ENCODE assay signal across 18 cellular contexts in genomic region chr16:81655474-81656162, GRCh38.
DNase-seq lines count a peak whose midpoint lies in the region; ATAC-seq and TF ChIP-seq lines count a peak whose summit lies in the region.
"Had no signal": no experiment of that assay in that cellular context is flagged by ENCODE, and none has a peak within 500 bp of the region (broad histone marks: within the 10 kb centered on the region; RNA-seq: fewer than 3 reads in every experiment).

No MANE protein-coding gene starts in this region.

- intact Hi-C loops in activated naive CD4-positive, alpha-beta T cell treated with anti-CD3 and anti-CD28 coated beads for 36 hours (cut with micrococcal nuclease), result no loop called here
- intact Hi-C loops in psoas muscle (cut with DNase I), result no loop called here

- H3K27ac Mint-ChIP-seq in activated naive CD4-positive, alpha-beta T cell treated with anti-CD3 and anti-CD28 coated beads, Interleukin-2, amount 50 U/mL, for 72 hours, result peak overlapping the region; percentile 3 to 7
- no peak overlapping the region for H3K27ac Mint-ChIP-seq in activated naive CD4-positive, alpha-beta T cell treated with anti-CD3 and anti-CD28 coated beads for 36 hours
- H3K27ac Mint-ChIP-seq in WTC11 (peak overlapping the region; percentile 68), nephron (peak overlapping the region; percentile 56 to 64 (median 58)), type B pancreatic cell (peak overlapping the region; percentile 55)

- H3K4me1 ChIP-seq in psoas muscle, result no peaks in the 10 kb centered on the region
- H3K4me1 ChIP-seq: BE2C, right lobe of liver had no signal

- no peaks in the 10 kb centered on the region for H3K27me3 Mint-ChIP-seq in activated naive CD4-positive, alpha-beta T cell treated with anti-CD3 and anti-CD28 coated beads for 36 hours (ENCODE audit: low read depth)
- H3K27me3 Mint-ChIP-seq in WTC11 (ENCODE audit: low read depth) (no peaks in the 10 kb centered on the region), nephron (ENCODE audit: low read depth) (no peaks in the 10 kb centered on the region), type B pancreatic cell (no peaks in the 10 kb centered on the region)

- H3K4me1 Mint-ChIP-seq in activated naive CD4-positive, alpha-beta T cell treated with anti-CD3 and anti-CD28 coated beads for 36 hours (ENCODE audit: low read depth), result no peaks in the 10 kb centered on the region
- H3K4me1 Mint-ChIP-seq in WTC11 (peaks cover 46% of the 10 kb centered on the region), nephron (peaks cover 47% of the 10 kb centered on the region), type B pancreatic cell (ENCODE audit: unreplicated experiment) (peaks cover 39% of the 10 kb centered on the region)

- TF ChIP-seq CTCF in WTC11 (IDR thresholded peaks at IDR 0.05) (no peak), nephron (IDR thresholded peaks at IDR 0.05; ENCODE audit: unreplicated experiment in 3 of 3) (no peak), type B pancreatic cell (conservative IDR thresholded peaks at IDR 0.05) (no peak), psoas muscle (IDR thresholded peaks at IDR 0.05) (no peak)

- no peaks in the 10 kb centered on the region for H3K36me3 ChIP-seq in psoas muscle (ENCODE audit: insufficient read depth in 1 of 2, low read depth in 1 of 2)

- H3K36me3 Mint-ChIP-seq in activated naive CD4-positive, alpha-beta T cell treated with anti-CD3 and anti-CD28 coated beads, Interleukin-2, amount 50 U/mL, for 72 hours, result no peaks in the 10 kb centered on the region
- peaks cover 4% of the 10 kb centered on the region for H3K36me3 Mint-ChIP-seq in activated naive CD4-positive, alpha-beta T cell treated with anti-CD3 and anti-CD28 coated beads for 36 hours (ENCODE audit: low read depth)
- H3K36me3 Mint-ChIP-seq in WTC11 (peaks cover 16% of the 10 kb centered on the region), nephron (ENCODE audit: low read depth) (peaks cover 37% of the 10 kb centered on the region), type B pancreatic cell (peaks cover 18% of the 10 kb centered on the region)

- H3K9me3 Mint-ChIP-seq in activated naive CD4-positive, alpha-beta T cell treated with anti-CD3 and anti-CD28 coated beads, Interleukin-2, amount 50 U/mL, for 72 hours, result no peaks in the 10 kb centered on the region
- H3K9me3 Mint-ChIP-seq in activated naive CD4-positive, alpha-beta T cell treated with anti-CD3 and anti-CD28 coated beads for 36 hours, result no peaks in the 10 kb centered on the region
- H3K9me3 Mint-ChIP-seq in WTC11 (no peaks in the 10 kb centered on the region), nephron (no peaks in the 10 kb centered on the region), type B pancreatic cell (no peaks in the 10 kb centered on the region)

- POLR2A ChIA-PET in WTC11 (lab: Charles Lee), result no interaction called here

- WGBS in psoas muscle, 3 donors, result 86 to 90% (median 90%) methylated on average over 14 of the region's 14 CpGs

- H3K4me3 Mint-ChIP-seq in activated naive CD4-positive, alpha-beta T cell treated with anti-CD3 and anti-CD28 coated beads for 36 hours, result no peak overlapping the region
- H3K4me3 Mint-ChIP-seq in WTC11 (no peak overlapping the region), nephron (no peak overlapping the region), type B pancreatic cell (no peak overlapping the region)

- no peak for DNase-seq in activated naive CD4-positive, alpha-beta T cell treated with anti-CD3 and anti-CD28 coated beads, Interleukin-2, amount 50 U/mL, for 72 hours (ENCODE audit: low spot score in 2 of 2)
- no peak for DNase-seq in activated naive CD4-positive, alpha-beta T cell treated with anti-CD3 and anti-CD28 coated beads for 36 hours
- no peak for DNase-seq in WTC11 (ENCODE audit: low spot score)
- DNase-seq in type B pancreatic cell (ENCODE audit: extremely low spot score, unreplicated experiment), result no peak
- no peak for DNase-seq in stimulated activated CD4-positive, alpha-beta T cell treated with anti-CD3 and anti-CD28 coated beads, Interleukin-12 subunit alpha, Interleukin-12 subunit beta, amount 100 ng/mL, for 4 hours
- DNase-seq in psoas muscle, result no peak
- DNase-seq: activated CD4-positive, alpha-beta T cell treated with anti-CD3 and anti-CD28 coated beads, Interleukin-2, amount 50 U/mL, for 4 hours; amygdala; BE2C; GF-D8; left colon; mucosa of descending colon; occipital lobe; right lobe of liver; stimulated activated CD4-positive, alpha-beta T cell treated with anti-CD3 and anti-CD28 coated beads, Interleukin-2, amount 100 ng/mL, for 24 hours had no signal

- H3K4me3 ChIP-seq in psoas muscle, result no peak overlapping the region
- H3K4me3 ChIP-seq: gastroesophageal sphincter, mucosa of descending colon, right lobe of liver had no signal

- no peak for ATAC-seq in activated naive CD4-positive, alpha-beta T cell treated with anti-CD3 and anti-CD28 coated beads, Interleukin-2, amount 50 U/mL, for 72 hours
- ATAC-seq in WTC11 (no peak), HG03521 (IDR thresholded peaks at IDR 0.05; ENCODE audit: unreplicated experiment) (no peak), psoas muscle (no peak)
- ATAC-seq: gastroesophageal sphincter, left colon, mucosa of descending colon had no signal

- H3K27ac ChIP-seq in psoas muscle, result no peak overlapping the region
- H3K27ac ChIP-seq: gastroesophageal sphincter, right lobe of liver had no signal

- no peaks in the 10 kb centered on the region for H3K27me3 ChIP-seq in psoas muscle (ENCODE audit: insufficient read depth in 3 of 3, low read length in 2 of 3)
- H3K27me3 ChIP-seq: BE2C, gastroesophageal sphincter, right lobe of liver had no signal

- H3K9me3 ChIP-seq in psoas muscle, result no peaks in the 10 kb centered on the region
- H3K9me3 ChIP-seq: BE2C, gastroesophageal sphincter, mucosa of descending colon, right lobe of liver had no signal

- CTCF ChIA-PET in activated naive CD4-positive, alpha-beta T cell treated with anti-CD3 and anti-CD28 coated beads for 36 hours (lab: Charles Lee), result interaction anchor here (0.7 to 1.1 kb wide), 2 partner anchors 40 to 41 kb away, joined by 3 to 4 read pairs; no protein-coding TSS in a partner anchor
- CTCF ChIA-PET in WTC11 (lab: Charles Lee), result interaction anchor here (2.5 kb wide), 1 partner anchor 42 kb away, joined by 9 read pairs; no protein-coding TSS in a partner anchor

TF ChIP-seq in WTC11, 78 proteins besides CTCF, POLR2A, EP300 and RAD21 (continues in another document):
- TF ChIP-seq MYBL2 (CRISPR knock-in tag; IDR thresholded peaks at IDR 0.05) (no peak), MXD4 (CRISPR knock-in tag; IDR thresholded peaks at IDR 0.05; ENCODE audit: borderline replicate concordance) (no peak), SOX15 (CRISPR knock-in tag; IDR thresholded peaks at IDR 0.05) (no peak)
- TF ChIP-seq, protein P1, sequence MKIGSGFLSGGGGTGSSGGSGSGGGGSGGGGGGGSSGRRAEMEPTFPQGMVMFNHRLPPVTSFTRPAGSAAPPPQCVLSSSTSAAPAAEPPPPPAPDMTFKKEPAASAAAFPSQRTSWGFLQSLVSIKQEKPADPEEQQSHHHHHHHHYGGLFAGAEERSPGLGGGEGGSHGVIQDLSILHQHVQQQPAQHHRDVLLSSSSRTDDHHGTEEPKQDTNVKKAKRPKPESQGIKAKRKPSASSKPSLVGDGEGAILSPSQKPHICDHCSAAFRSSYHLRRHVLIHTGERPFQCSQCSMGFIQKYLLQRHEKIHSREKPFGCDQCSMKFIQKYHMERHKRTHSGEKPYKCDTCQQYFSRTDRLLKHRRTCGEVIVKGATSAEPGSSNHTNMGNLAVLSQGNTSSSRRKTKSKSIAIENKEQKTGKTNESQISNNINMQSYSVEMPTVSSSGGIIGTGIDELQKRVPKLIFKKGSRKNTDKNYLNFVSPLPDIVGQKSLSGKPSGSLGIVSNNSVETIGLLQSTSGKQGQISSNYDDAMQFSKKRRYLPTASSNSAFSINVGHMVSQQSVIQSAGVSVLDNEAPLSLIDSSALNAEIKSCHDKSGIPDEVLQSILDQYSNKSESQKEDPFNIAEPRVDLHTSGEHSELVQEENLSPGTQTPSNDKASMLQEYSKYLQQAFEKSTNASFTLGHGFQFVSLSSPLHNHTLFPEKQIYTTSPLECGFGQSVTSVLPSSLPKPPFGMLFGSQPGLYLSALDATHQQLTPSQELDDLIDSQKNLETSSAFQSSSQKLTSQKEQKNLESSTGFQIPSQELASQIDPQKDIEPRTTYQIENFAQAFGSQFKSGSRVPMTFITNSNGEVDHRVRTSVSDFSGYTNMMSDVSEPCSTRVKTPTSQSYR (CRISPR knock-in tag; IDR thresholded peaks at IDR 0.05), result no peak
- TF ChIP-seq, protein P2, sequence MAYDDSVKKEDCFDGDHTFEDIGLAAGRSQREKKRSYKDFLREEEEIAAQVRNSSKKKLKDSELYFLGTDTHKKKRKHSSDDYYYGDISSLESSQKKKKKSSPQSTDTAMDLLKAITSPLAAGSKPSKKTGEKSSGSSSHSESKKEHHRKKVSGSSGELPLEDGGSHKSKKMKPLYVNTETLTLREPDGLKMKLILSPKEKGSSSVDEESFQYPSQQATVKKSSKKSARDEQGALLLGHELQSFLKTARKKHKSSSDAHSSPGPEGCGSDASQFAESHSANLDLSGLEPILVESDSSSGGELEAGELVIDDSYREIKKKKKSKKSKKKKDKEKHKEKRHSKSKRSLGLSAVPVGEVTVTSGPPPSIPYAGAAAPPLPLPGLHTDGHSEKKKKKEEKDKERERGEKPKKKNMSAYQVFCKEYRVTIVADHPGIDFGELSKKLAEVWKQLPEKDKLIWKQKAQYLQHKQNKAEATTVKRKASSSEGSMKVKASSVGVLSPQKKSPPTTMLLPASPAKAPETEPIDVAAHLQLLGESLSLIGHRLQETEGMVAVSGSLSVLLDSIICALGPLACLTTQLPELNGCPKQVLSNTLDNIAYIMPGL (CRISPR knock-in tag; IDR thresholded peaks at IDR 0.05), result no peak
